ENCODE assay signal across 9 cellular contexts in genomic region chr7:99559276-99559915, GRCh38. TPM values are rescaled to one million over a fixed set of nuclear protein-coding genes. Genes with fewer than 3 reads are reported as not detected.
A peak's percentile ranks its signal among the peaks of the same experiment; 100 is the strongest.
DNase-seq lines count a peak whose midpoint lies in the region; ATAC-seq, FAIRE-seq and TF ChIP-seq lines count a peak whose summit lies in the region.
"Had no signal": no experiment of that assay in that cellular context is flagged by ENCODE, and none has a peak within 500 bp of the region (broad histone marks: within the 10 kb centered on the region; RNA-seq: fewer than 3 reads in every experiment).

No MANE protein-coding gene starts in this region.

- WGBS in pancreas, 2 donors: 18 to 21% methylated on average over 24 of the region's 24 CpGs

- H3K27me3 ChIP-seq in RWPE2 (ENCODE audit: insufficient read depth, poor library complexity, severe bottlenecking): no peaks in the 10 kb centered on the region
- H3K27me3 ChIP-seq in pancreas: no peaks in the 10 kb centered on the region

- intact Hi-C loops in pancreas (cut with DNase I): no loop called here

- DNase-seq in ELF-1 (ENCODE audit: low read depth, low spot score) (peak; percentile 24), RWPE2 (ENCODE audit: low spot score) (no peak), epithelial cell of proximal tubule (ENCODE audit: low read depth) (no peak), pancreas (no peak), NCI-H526 treated with DMSO at 0.1 percent for 48 hours (lab: John Stamatoyannopoulos, UW) (no peak), DMS153 (lab: John Stamatoyannopoulos, UW) (no peak), NCI-H748 (lab: John Stamatoyannopoulos, UW; ENCODE audit: unreplicated experiment) (no peak), NCI-H524 (lab: John Stamatoyannopoulos, UW) (no peak)

- FAIRE-seq in pancreas (lab: Jason Lieb, UNC): no peak
- FAIRE-seq: colon had no signal

- H3K4me3 ChIP-seq in RWPE2 (ENCODE audit: severe bottlenecking) (peak overlapping the region; percentile 89), epithelial cell of proximal tubule (ENCODE audit: low read depth, low read length) (peak overlapping the region; percentile 97), pancreas (peak overlapping the region; percentile 89 to 93 (median 90))

- H3K36me3 ChIP-seq in RWPE2 (ENCODE audit: low read depth): peaks cover 59% of the 10 kb centered on the region
- peaks cover 7 to 42% (median 29%) of the 10 kb centered on the region in 3 donors for H3K36me3 ChIP-seq in pancreas

- peaks cover 43% of the 10 kb centered on the region for H3K4me1 ChIP-seq in RWPE2 (ENCODE audit: insufficient read depth, poor library complexity, severe bottlenecking)
- peaks cover 7 to 16% (median 15%) of the 10 kb centered on the region in 3 donors for H3K4me1 ChIP-seq in pancreas

- H3K27ac ChIP-seq in RWPE2 (ENCODE audit: poor library complexity, severe bottlenecking): peak overlapping the region; percentile 92
- H3K27ac ChIP-seq in pancreas: peak overlapping the region; percentile 73 to 97 (median 95)

- H3K9me3 ChIP-seq in RWPE2 (ENCODE audit: severe bottlenecking) (no peaks in the 10 kb centered on the region), pancreas (no peaks in the 10 kb centered on the region)

- ATAC-seq in RWPE2 (ENCODE audit: low read depth) (no peak), pancreas (no peak)

- TF ChIP-seq CTCF in RWPE2 (IDR thresholded peaks at IDR 0.05; ENCODE audit: poor library complexity, severe bottlenecking) (no peak), epithelial cell of proximal tubule (conservative IDR thresholded peaks at IDR 0.05; ENCODE audit: low read depth, low read length) (no peak), pancreas (IDR thresholded peaks at IDR 0.05) (no peak)

RNA-seq across cellular contexts. Expression of gene ZNF655, which starts 1.0 kb away (rescaled TPM):
- total RNA-seq in epithelial cell of proximal tubule (31.5 and 53.8 TPM in 2 replicates), pancreas (10 to 100 TPM; 23.2 to 41.8 (median 29.7) TPM)
- 10 to 100 TPM; 42.8 to 45.2 TPM for polyA plus RNA-seq in pancreas

RNA-seq across cellular contexts. Expression of gene FAM200A, which starts 7.5 kb away (rescaled TPM):
- 6.0 and 6.2 TPM in 2 replicates for total RNA-seq in epithelial cell of proximal tubule
- total RNA-seq in pancreas: 1 to 10 TPM; 1.7 to 4.1 (median 2.3) TPM
- 1 to 10 TPM; 2.3 to 4.3 TPM for polyA plus RNA-seq in pancreas

RNA-seq across cellular contexts. Expression of gene TMEM225B, which starts 38.7 kb away (rescaled TPM):
- total RNA-seq in epithelial cell of proximal tubule (0.17 and 0.43 TPM in 2 replicates), pancreas (1 to 10 TPM in 1 of 6 donors, under 1 TPM in 5; 0.16 to 1.1 (median 0.48) TPM)
- polyA plus RNA-seq in pancreas: 1 to 10 TPM; 1.2 to 1.5 TPM

RNA-seq across cellular contexts. Expression of gene ZKSCAN5, which starts 54.9 kb away (rescaled TPM):
- total RNA-seq in epithelial cell of proximal tubule (7.7 and 8.2 TPM in 2 replicates), pancreas (1 to 10 TPM; 1.4 to 4.1 (median 2.0) TPM)
- polyA plus RNA-seq in pancreas: 1 to 10 TPM; 2.4 TPM

RNA-seq across cellular contexts. Expression of gene ZSCAN25, which starts 57.4 kb away (rescaled TPM):
- 7.4 and 11.0 TPM in 2 replicates for total RNA-seq in epithelial cell of proximal tubule
- total RNA-seq in pancreas: 10 to 100 TPM in 1 of 6 donors, 1 to 10 TPM in 5; 7.4 to 12.8 (median 8.2) TPM
- 1 to 10 TPM; 4.7 to 5.8 TPM for polyA plus RNA-seq in pancreas
